In genomic region chr19:16896913-16897571, GRCh38 we compare ENCODE assay signal across 8 cellular contexts.
DNase-seq lines count a peak whose midpoint lies in the region; ATAC-seq, FAIRE-seq and TF ChIP-seq lines count a peak whose summit lies in the region.

No MANE protein-coding gene starts in this region.

- peak; percentile 53 for ATAC-seq in GM19397 (IDR thresholded peaks at IDR 0.05; ENCODE audit: unreplicated experiment)

- peaks cover 15% of the 10 kb centered on the region for H3K27me3 ChIP-seq in HUES6 (ENCODE audit: control insufficient read depth, insufficient read depth, low read length)

- FAIRE-seq in urothelium cell line (lab: Jason Lieb, UNC): no peak

- DNase-seq in ACHN (peak; percentile 83), T-helper 9 cell (peak; percentile 59), astrocyte of the cerebellum (ENCODE audit: low read depth) (peak; percentile 77), hypothalamus (lab: John Stamatoyannopoulos, UW) (peak in 47 of 51 donors; percentile 8 to 94 (median 67)), putamen (ENCODE audit: low spot score) (peak; percentile 39), urothelium cell line (ENCODE audit: low spot score) (peak; percentile 49)

- H3K9ac ChIP-seq in HUES6 (ENCODE audit: low read length): peak overlapping the region; percentile 13

- H3K27ac ChIP-seq in HUES6 (ENCODE audit: low read depth, low read length): no peak overlapping the region

- H3K4me3 ChIP-seq in HUES6 (ENCODE audit: low read depth, low read length): peak overlapping the region; percentile 78
- peak overlapping the region; percentile 48 for H3K4me3 ChIP-seq in astrocyte of the cerebellum (ENCODE audit: low read depth, low read length)

- H3K9me3 ChIP-seq in HUES6 (ENCODE audit: control insufficient read depth, insufficient read depth, low read depth, low read length): no peaks in the 10 kb centered on the region

- H3K36me3 ChIP-seq in HUES6 (ENCODE audit: control insufficient read depth, insufficient read depth, low read length): no peaks in the 10 kb centered on the region

- TF ChIP-seq CTCF in astrocyte of the cerebellum (IDR thresholded peaks at IDR 0.05; ENCODE audit: low read depth, low read length, missing control alignments): no peak

- no peaks in the 10 kb centered on the region for H3K4me1 ChIP-seq in HUES6 (ENCODE audit: control insufficient read depth, insufficient read depth, low read length)

- in situ Hi-C loops in ACHN (cut with HindIII; ENCODE audit: low pct_ligation_motif_present, low pct_unique_long_range_greater_than_20kb, low sequenced_read_pairs): no loop called here
- in situ Hi-C loops in astrocyte of the cerebellum (cut with HindIII; ENCODE audit: low sequenced_read_pairs): no loop called here
